ENCODE assay signal across 25 cellular contexts in the genomic region with DNA sequence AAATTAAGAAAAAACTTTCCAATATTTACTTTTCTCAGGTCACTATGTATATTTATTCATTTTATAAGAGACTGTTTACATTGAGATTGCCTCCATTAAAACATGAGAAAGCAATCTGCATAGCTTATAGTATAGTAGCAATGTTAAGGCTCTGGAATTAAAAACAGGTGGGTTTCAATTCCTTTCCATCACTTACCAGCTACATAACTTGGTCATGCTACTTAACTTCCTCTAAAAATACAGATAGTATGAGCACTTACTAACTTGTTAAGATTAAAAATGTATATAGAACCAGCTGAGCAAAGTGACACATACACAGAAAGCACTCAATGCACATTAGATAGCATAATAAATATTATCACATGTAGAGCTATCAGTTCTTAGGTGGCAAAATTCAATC.
"Had no signal": no experiment of that assay in that cellular context is flagged by ENCODE, and none has a peak within 500 bp of the region (broad histone marks: within the 10 kb centered on the region; RNA-seq: fewer than 3 reads in every experiment).

No MANE protein-coding gene starts in this region.

- H3K27me3 Mint-ChIP-seq: activated CD8-positive, alpha-beta T cell treated with anti-CD3 and anti-CD28 coated beads for 36 hours; activated naive CD8-positive, alpha-beta T cell treated with anti-CD3 and anti-CD28 coated beads, Interleukin-2, amount 10 ng/mL, durations not matched to agents 7 days and 5 days had no signal

- FAIRE-seq: RCC 7860 had no signal

- H3K27me3 ChIP-seq: adrenal gland, breast epithelium, SJSA1 had no signal

- H3K27ac Mint-ChIP-seq: activated CD8-positive, alpha-beta T cell treated with anti-CD3 and anti-CD28 coated beads for 36 hours; activated naive CD8-positive, alpha-beta T cell treated with anti-CD3 and anti-CD28 coated beads, Interleukin-2, amount 10 ng/mL, durations not matched to agents 7 days and 5 days had no signal

- H3K36me3 ChIP-seq: SJSA1, WERI-Rb-1 had no signal

- H3K9me3 ChIP-seq: adrenal gland, breast epithelium, SJSA1 had no signal

- H3K4me1 ChIP-seq: adrenal gland, breast epithelium had no signal

- ATAC-seq: activated CD4-positive, CD25-positive, alpha-beta regulatory T cell treated with anti-CD3 and anti-CD28 coated beads, Interleukin-2, amount 50 U/mL, for 24 hours; activated CD8-positive, alpha-beta T cell treated with anti-CD3 and anti-CD28 coated beads for 36 hours; PC-3; SK-N-SH treated with all-trans-retinoic acid at 6 μM for 48 hours had no signal

- H3K4me3 ChIP-seq: adrenal gland, breast epithelium, SJSA1 had no signal

- H3K27ac ChIP-seq: adrenal gland, breast epithelium, SJSA1, WERI-Rb-1 had no signal

- H3K9me3 Mint-ChIP-seq: activated CD8-positive, alpha-beta T cell treated with anti-CD3 and anti-CD28 coated beads for 36 hours; activated naive CD8-positive, alpha-beta T cell treated with anti-CD3 and anti-CD28 coated beads, Interleukin-2, amount 10 ng/mL, durations not matched to agents 7 days and 5 days had no signal

- H3K4me3 Mint-ChIP-seq: activated CD8-positive, alpha-beta T cell treated with anti-CD3 and anti-CD28 coated beads for 36 hours; activated naive CD8-positive, alpha-beta T cell treated with anti-CD3 and anti-CD28 coated beads, Interleukin-2, amount 10 ng/mL, durations not matched to agents 7 days and 5 days had no signal

- DNase-seq: activated CD4-positive, alpha-beta T cell treated with anti-CD3 and anti-CD28 coated beads for 4 hours; activated CD8-positive, alpha-beta memory T cell treated with anti-CD3 and anti-CD28 coated beads, Interleukin-2, amount 50 U/mL, for 48 hours; activated CD8-positive, alpha-beta T cell treated with anti-CD3 and anti-CD28 coated beads for 36 hours; activated naive CD4-positive, alpha-beta T cell treated with anti-CD3 and anti-CD28 coated beads, Interleukin-2, amount 50 U/mL, for 16 hours; activated naive CD8-positive, alpha-beta T cell treated with anti-CD3 and anti-CD28 coated beads, Interleukin-2, amount 10 ng/mL, durations not matched to agents 7 days and 5 days; activated T-cell treated with anti-CD3 and anti-CD28 coated beads, Interleukin-2, amount 50 U/mL, for 1 hour; adrenal gland; anterior cingulate cortex; caudate nucleus; Kasumi-1; NCI-H1105 treated with DMSO at 0.1 percent for 48 hours; NCI-H1436 treated with DMSO at 0.1 percent for 48 hours; NCI-H187; NCI-H2081; NCI-H510A treated with DMSO at 0.1 percent for 48 hours; NCI-H69; NK-92 treated with Interleukin-12 subunit alpha and Interleukin-12 subunit beta, amount 100 ng/mL, for 24 hours; PC-3; SHP77; WERI-Rb-1 had no signal
